ENCODE assay signal across 6 cellular contexts in genomic region chr9:74362423-74362822, GRCh38.
"Had no signal": no experiment of that assay in that cellular context is flagged by ENCODE, and none has a peak within 500 bp of the region (broad histone marks: within the 10 kb centered on the region; RNA-seq: fewer than 3 reads in every experiment).

No MANE protein-coding gene starts in this region.

- ATAC-seq: HCT116 had no signal

- DNase-seq: GOT3, H7, HFFc6, IMR-90, KBM-7 had no signal
